In genomic region chr2:27428213-27428977, GRCh38 we compare ENCODE assay signal across 8 cellular contexts. TPM values are rescaled to one million over a fixed set of nuclear protein-coding genes. Genes with fewer than 3 reads are reported as not detected.
DNase-seq lines count a peak whose midpoint lies in the region; ATAC-seq and TF ChIP-seq lines count a peak whose summit lies in the region.

NRBP1 (plus strand) TSS chr2:27428631; CDS start chr2:27433274, 4,643 bp downstream.

- peak within 1 kb of the TSS; percentile 79 for H4K5ac ChIP-seq in IMR-90 (ENCODE audit: low read depth, low read length)

- H3K27me3 ChIP-seq in IMR-90 (ENCODE audit: control insufficient read depth, insufficient read depth, low read length): no peaks in the 10 kb centered on the region

- peak within 1 kb of the TSS; percentile 66 to 92 for H4K8ac ChIP-seq in IMR-90 (ENCODE audit: low read depth in 2 of 2, low read length in 2 of 2)

- no TSS peak for BruUV-seq in IMR-90 (replicated peaks; lab: Mats Ljungman, UMichigan)

- no peak within 1 kb of the TSS; the same call in 2 of the 3 replicates for H2BK15ac ChIP-seq in IMR-90 (ENCODE audit: low read depth, low read length)

- peak within 1 kb of the TSS; percentile 75 for H2BK120ac ChIP-seq in IMR-90 (ENCODE audit: low read depth, low read length)

- peak within 1 kb of the TSS; percentile 94 for H3K27ac ChIP-seq in IMR-90 (ENCODE audit: insufficient read depth, low read length)

- no peak for TF ChIP-seq RAD21 in IMR-90 (IDR thresholded peaks at IDR 0.05; ENCODE audit: low read length)

- H4K20me1 ChIP-seq in IMR-90 (ENCODE audit: insufficient read depth, low read length): peaks cover 41% of the 10 kb centered on the region

- peaks cover 8% of the 10 kb centered on the region for H3K4me1 ChIP-seq in IMR-90 (ENCODE audit: control insufficient read depth, insufficient read depth, low read length)
- peaks cover 17% of the 10 kb centered on the region for H3K4me1 ChIP-seq in mucosa of descending colon (ENCODE audit: low read depth)

- peak within 1 kb of the TSS; percentile 86 for H4K91ac ChIP-seq in IMR-90 (ENCODE audit: insufficient read depth, low read depth, low read length)

- 0 out of 2 replicates have a peak, but pooled peaks cover 3% of the 10 kb centered on the region for H3K9me1 ChIP-seq in IMR-90 (ENCODE audit: insufficient read depth, low read length)

- in situ Hi-C loops in IMR-90 (cut with MboI; ENCODE audit: low sequenced_read_pairs): no loop called here

- DNase-seq in DMS114 treated with DMSO at 0.1 percent for 48 hours (lab: John Stamatoyannopoulos, UW; ENCODE audit: unreplicated experiment) (peak; percentile 78), IMR-90 (peak; percentile 88), OCI-M2 (lab: John Stamatoyannopoulos, UW; ENCODE audit: unreplicated experiment) (peak; percentile 43), activated T-cell treated with anti-CD3 and anti-CD28 coated beads for 4 hours (peak; percentile 87), epithelial cell of esophagus (ENCODE audit: low read depth) (peak; percentile 90), mucosa of descending colon (peak; percentile 96 to 97 (median 96))
- DNase-seq in stimulated activated CD8-positive, alpha-beta memory T cell treated with anti-CD3 and anti-CD28 coated beads, Interleukin-4, amount 100 ng/mL, for 1 hour (ENCODE audit: low read depth in 2 of 2, low spot score in 1 of 2): peak; percentile 83

- H2BK5ac ChIP-seq in IMR-90 (ENCODE audit: low read depth, low read length, poor library complexity, severe bottlenecking): peak within 1 kb of the TSS; percentile 81

- H3K79me1 ChIP-seq in IMR-90 (ENCODE audit: low read depth in 1 of 2, low read length in 2 of 2): peaks cover 0 to 36% of the 10 kb centered on the region in 2 experiments; a peak in 2 of 4 replicates

- intact Hi-C loops in IMR-90 (cut with micrococcal nuclease) (loop anchor here (1.0 kb wide), 1 partner anchor 19 kb away; the partner anchor contains the start of gene PPM1G), mucosa of descending colon (cut with DNase I, micrococcal nuclease) (no loop called here)

- no peaks in the 10 kb centered on the region for H3K9me3 ChIP-seq in IMR-90 (ENCODE audit: control insufficient read depth, insufficient read depth, low read length)
- H3K9me3 ChIP-seq in mucosa of descending colon: no peaks in the 10 kb centered on the region

- CTCF ChIA-PET in IMR-90 (lab: Yijun Ruan, JAX): interaction anchor here (1.2 kb wide), 1 partner anchor 20 kb away, joined by 3 read pairs; no protein-coding TSS in a partner anchor

- H2AFZ ChIP-seq in IMR-90 (replicated peaks; ENCODE audit: low read length, poor library complexity): peak within 1 kb of the TSS; percentile 94

- peak within 1 kb of the TSS; percentile 86 for H3K56ac ChIP-seq in IMR-90 (ENCODE audit: extremely low read depth, insufficient read depth, low read length)

- peaks cover 3% of the 10 kb centered on the region; the same call in 1 of the 2 replicates for H3K36me3 ChIP-seq in IMR-90 (ENCODE audit: control insufficient read depth, insufficient read depth, low read length)
- H3K36me3 ChIP-seq in mucosa of descending colon (ENCODE audit: low read depth): no peaks in the 10 kb centered on the region

- H3K4me3 ChIP-seq in IMR-90 (ENCODE audit: insufficient read depth, low read depth, low read length): peak within 1 kb of the TSS; percentile 81
- H3K4me3 ChIP-seq in epithelial cell of esophagus (ENCODE audit: low read length): peak within 1 kb of the TSS; percentile 85
- H3K4me3 ChIP-seq in mucosa of descending colon: peak within 1 kb of the TSS; percentile 92

- peak within 1 kb of the TSS; percentile 97 for H3K14ac ChIP-seq in IMR-90 (replicated peaks; ENCODE audit: low read depth, low read length)

- ATAC-seq in GM21528 (IDR thresholded peaks at IDR 0.05; ENCODE audit: low FRiP score, unreplicated experiment) (peak; percentile 81), IMR-90 (ENCODE audit: low read depth) (peak; percentile 92), mucosa of descending colon (peak; percentile 96)

- peak within 1 kb of the TSS; percentile 43; the same call in 1 of the 2 replicates for H2AK5ac ChIP-seq in IMR-90 (ENCODE audit: low read depth, low read length)

- TF ChIP-seq POLR2A in IMR-90 (IDR thresholded peaks at IDR 0.05; ENCODE audit: low read depth, low read length): peak; percentile 93

- dilution Hi-C loops in IMR-90 (cut with HindIII; ENCODE audit: low sequenced_read_pairs, unreplicated experiment): no loop called here

- peak within 1 kb of the TSS; percentile 94 for H3K9ac ChIP-seq in IMR-90 (ENCODE audit: low read depth, low read length)

- no peak within 1 kb of the TSS for H2BK20ac ChIP-seq in IMR-90 (ENCODE audit: low read depth, low read length)

- WGBS in IMR-90 (ENCODE audit: extremely low coverage in 2 of 2, insufficient read length in 1 of 2), 2 experiments: 2% methylated on average over 32 of the region's 75 CpGs; no CpG with 5 or more reads in 1 of the 2 experiments

- peak within 1 kb of the TSS; percentile 92 for H3K23ac ChIP-seq in IMR-90 (ENCODE audit: low read depth, low read length)

- H3K18ac ChIP-seq in IMR-90 (ENCODE audit: low read depth, low read length): peak within 1 kb of the TSS; percentile 46

- H2AK9ac ChIP-seq in IMR-90 (replicated peaks; ENCODE audit: low read depth, low read length, poor library complexity): peak within 1 kb of the TSS; percentile 98

- POLR2A ChIA-PET in IMR-90 (lab: Charles Lee; ENCODE audit: unreplicated experiment): interaction anchor here (0.9 to 1.1 kb wide), 2 partner anchors 19 to 51 kb away, joined by 3 to 4 read pairs; partner anchors contain the start of gene PPM1G

- H3K4ac ChIP-seq in IMR-90 (ENCODE audit: low read depth, low read length): peak within 1 kb of the TSS; percentile 85

- TF ChIP-seq CTCF in IMR-90 (conservative IDR thresholded peaks at IDR 0.05; ENCODE audit: low read depth, low read length) (no peak), epithelial cell of esophagus (IDR thresholded peaks at IDR 0.05; ENCODE audit: insufficient read depth, low read depth, low read length, missing control alignments) (no peak), mucosa of descending colon (IDR thresholded peaks at IDR 0.05) (peak; percentile 15)

- peak within 1 kb of the TSS; percentile 84 for H3K4me2 ChIP-seq in IMR-90 (ENCODE audit: low read depth, low read length)

TF ChIP-seq in IMR-90, 13 proteins besides CTCF, POLR2A, EP300 and RAD21:
- TF ChIP-seq CEBPB (IDR thresholded peaks at IDR 0.05; ENCODE audit: low read depth, low read length) (no peak), FOS (IDR thresholded peaks at IDR 0.05; ENCODE audit: low read depth, low read length) (no peak), ELK1 (IDR thresholded peaks at IDR 0.05; ENCODE audit: borderline replicate concordance, low read depth, low read length) (no peak), RCOR1 (IDR thresholded peaks at IDR 0.05; ENCODE audit: insufficient replicate concordance, low read length) (peak; percentile 23), CHD1 (IDR thresholded peaks at IDR 0.05; ENCODE audit: low read depth, low read length) (no peak), MXI1 (IDR thresholded peaks at IDR 0.05; ENCODE audit: borderline replicate concordance, low read depth, low read length) (no peak), MAZ (IDR thresholded peaks at IDR 0.05; ENCODE audit: borderline replicate concordance, low read depth, low read length) (peak; percentile 74; the same call in 1 of the 2 replicates)

RNA-seq across cellular contexts. Expression of gene NRBP1, which starts in this region (rescaled TPM):
- total RNA-seq in IMR-90 (2012; rRNA removed) (107 and 120 TPM in 2 replicates), mucosa of descending colon (100 to 1,000 TPM in 1 of 3 donors, 10 to 100 TPM in 2; 68.4 to 104 (median 87.6) TPM)
- polyA plus RNA-seq in IMR-90 (2012; rRNA removed): 150 and 155 TPM in 2 replicates
- polyA plus RNA-seq in IMR-90 (2012; cell fraction: cytosol; rRNA removed): 80.8 and 104 TPM in 2 replicates
- polyA plus RNA-seq in IMR-90 (2012; cell fraction: nucleus; rRNA removed; ENCODE audit: low replicate concordance): 110 and 132 TPM in 2 replicates

Comparison
In these comparisons a context has a peak if more than half of its experiments do, and no peak if none do; other contexts are left out.
1. Peak in every context shown above with its lines: DNase-seq, ATAC-seq, H3K4me3 ChIP-seq and H3K27ac ChIP-seq.
2. DNase-seq: peak in every context shown above with its lines; median percentile 96 in mucosa of descending colon; 90 in epithelial cell of esophagus; 88 in IMR-90; 87 in activated T-cell treated with anti-CD3 and anti-CD28 coated beads for 4 hours; 83 in stimulated activated CD8-positive, alpha-beta memory T cell treated with anti-CD3 and anti-CD28 coated beads, Interleukin-4, amount 100 ng/mL, for 1 hour; 78 in DMS114 treated with DMSO at 0.1 percent for 48 hours; 43 in OCI-M2.